In genomic region chr1:163321311-163322305, GRCh38 we compare ENCODE assay signal across 8 cellular contexts. TPM values are rescaled to one million over a fixed set of nuclear protein-coding genes. Genes with fewer than 3 reads are reported as not detected.
DNase-seq lines count a peak whose midpoint lies in the region; ATAC-seq and TF ChIP-seq lines count a peak whose summit lies in the region.

Gene NUF2, plus strand, starts transcription at chr1:163321954. Its CDS starts 4,098 bp downstream, at chr1:163326052.

- H3K9me3 ChIP-seq in DOHH2 (ENCODE audit: control insufficient read depth, insufficient read depth, low read length), result no peaks in the 10 kb centered on the region

- peak within 1 kb of the TSS; percentile 79 for H2AFZ ChIP-seq in GM23338

- H3K4me1 Mint-ChIP-seq in GM23338, result peaks cover 7% of the 10 kb centered on the region; the same call in 2 of the 3 replicates
- H3K4me1 Mint-ChIP-seq in naive B cell, result peaks cover 13 to 23% (median 15%) of the 10 kb centered on the region in 3 donors
- peaks cover 14% of the 10 kb centered on the region for H3K4me1 Mint-ChIP-seq in stimulated activated memory B cell treated with anti-CD40 and anti-IgM and Interleukin-4, amounts not matched to agents 10 μg/mL and 1 μg/mL and 100 μg/mL, for 72 hours

- H3K4me3 Mint-ChIP-seq in GM23338 (peak within 1 kb of the TSS; percentile 93), naive B cell (peak within 1 kb of the TSS; percentile 90 to 99 (median 96))
- H3K4me3 Mint-ChIP-seq in stimulated activated memory B cell treated with anti-CD40 and anti-IgM and Interleukin-4, amounts not matched to agents 10 μg/mL and 1 μg/mL and 100 μg/mL, for 72 hours, result peak within 1 kb of the TSS; percentile 86

- ATAC-seq in GM23338, result peak; percentile 98
- peak; percentile 91 to 94 for ATAC-seq in naive B cell (ENCODE audit: low read depth in 2 of 2)
- peak; percentile 98 for ATAC-seq in stimulated activated memory B cell treated with anti-CD40 and anti-IgM and Interleukin-4, amounts not matched to agents 10 μg/mL and 1 μg/mL and 100 μg/mL, for 72 hours

- H3K27me3 Mint-ChIP-seq in GM23338 (ENCODE audit: insufficient read depth, low read depth, poor library complexity) (no peaks in the 10 kb centered on the region), naive B cell (no peaks in the 10 kb centered on the region)
- H3K27me3 Mint-ChIP-seq in stimulated activated memory B cell treated with anti-CD40 and anti-IgM and Interleukin-4, amounts not matched to agents 10 μg/mL and 1 μg/mL and 100 μg/mL, for 72 hours, result no peaks in the 10 kb centered on the region

- H3K9me3 Mint-ChIP-seq in GM23338, result no peaks in the 10 kb centered on the region
- no peaks in the 10 kb centered on the region for H3K9me3 Mint-ChIP-seq in naive B cell
- no peaks in the 10 kb centered on the region for H3K9me3 Mint-ChIP-seq in stimulated activated memory B cell treated with anti-CD40 and anti-IgM and Interleukin-4, amounts not matched to agents 10 μg/mL and 1 μg/mL and 100 μg/mL, for 72 hours

- H3K27me3 ChIP-seq in DOHH2 (ENCODE audit: control insufficient read depth, low read length) (no peaks in the 10 kb centered on the region), GM23338 (ENCODE audit: insufficient read depth) (no peaks in the 10 kb centered on the region)

- H3K36me3 ChIP-seq in DOHH2 (ENCODE audit: control insufficient read depth, low read length), result peaks cover 75% of the 10 kb centered on the region
- no peaks in the 10 kb centered on the region for H3K36me3 ChIP-seq in GM23338 (ENCODE audit: insufficient read depth)

- H4K20me1 ChIP-seq in DOHH2 (ENCODE audit: control insufficient read depth, insufficient read depth, low read depth, low read length), result no peaks in the 10 kb centered on the region
- H4K20me1 ChIP-seq in GM23338 (replicated peaks; ENCODE audit: insufficient read depth), result no peaks in the 10 kb centered on the region

- H3K4me3 ChIP-seq in DOHH2 (ENCODE audit: low read length) (peak within 1 kb of the TSS; percentile 81), GM23338 (peak within 1 kb of the TSS; percentile 62)

- TF ChIP-seq CTCF in DOHH2 (IDR thresholded peaks at IDR 0.05; ENCODE audit: low read depth, low read length, poor library complexity, severe bottlenecking), result no peak
- TF ChIP-seq CTCF in GM23338 (conservative IDR thresholded peaks at IDR 0.05; ENCODE audit: low read depth in 2 of 2), result no peak; a peak in 1 of 4 replicates

- H3F3A ChIP-seq in DOHH2 (ENCODE audit: control insufficient read depth, insufficient read depth), result peaks cover 5% of the 10 kb centered on the region
- no peaks in the 10 kb centered on the region for H3F3A ChIP-seq in GM23338 (replicated peaks; ENCODE audit: low read depth)

- peak within 1 kb of the TSS; percentile 95 for H3K27ac ChIP-seq in DOHH2 (ENCODE audit: low read depth, low read length)
- peak within 1 kb of the TSS; percentile 95 for H3K27ac ChIP-seq in GM23338 (ENCODE audit: low read depth)

- H3K79me2 ChIP-seq in DOHH2 (ENCODE audit: control insufficient read depth, low read length) (peaks cover 63% of the 10 kb centered on the region), GM23338 (replicated peaks; ENCODE audit: insufficient read depth) (peaks cover 28% of the 10 kb centered on the region)

- H3K4me1 ChIP-seq in DOHH2 (ENCODE audit: control insufficient read depth, low read length), result peaks cover 23% of the 10 kb centered on the region
- no peaks in the 10 kb centered on the region for H3K4me1 ChIP-seq in GM23338 (ENCODE audit: insufficient read depth)

- H3K4me2 ChIP-seq in DOHH2 (ENCODE audit: low read length) (peak within 1 kb of the TSS; percentile 79), GM23338 (peak within 1 kb of the TSS; percentile 82)

- H3K36me3 Mint-ChIP-seq in GM23338 (ENCODE audit: low read depth) (no peaks in the 10 kb centered on the region), naive B cell (no peaks in the 10 kb centered on the region)
- H3K36me3 Mint-ChIP-seq in stimulated activated memory B cell treated with anti-CD40 and anti-IgM and Interleukin-4, amounts not matched to agents 10 μg/mL and 1 μg/mL and 100 μg/mL, for 72 hours, result no peaks in the 10 kb centered on the region

- H3K9me2 ChIP-seq in DOHH2 (replicated peaks; ENCODE audit: control insufficient read depth, low read length), result no peaks in the 10 kb centered on the region
- no peaks in the 10 kb centered on the region for H3K9me2 ChIP-seq in GM23338 (ENCODE audit: insufficient read depth)

- H3K27ac Mint-ChIP-seq in GM23338, result peak within 1 kb of the TSS; percentile 96
- peak within 1 kb of the TSS; percentile 83 to 97 (median 93) for H3K27ac Mint-ChIP-seq in naive B cell
- peak within 1 kb of the TSS; percentile 89 for H3K27ac Mint-ChIP-seq in stimulated activated memory B cell treated with anti-CD40 and anti-IgM and Interleukin-4, amounts not matched to agents 10 μg/mL and 1 μg/mL and 100 μg/mL, for 72 hours

- DNase-seq in GM23338 (ENCODE audit: low spot score) (peak; percentile 99), LHCN-M2 (ENCODE audit: low read depth) (peak; percentile 99), RPMI8226 (peak; percentile 99), fibroblast of gingiva (ENCODE audit: low read depth) (peak; percentile 99), naive B cell (peak; percentile 90)
- DNase-seq in activated T-helper 1 cell treated with anti-CD3 and anti-CD28 coated beads, Interleukin-2, amount 50 U/mL, for 16 hours (ENCODE audit: low read depth in 1 of 2, low spot score in 1 of 2), result peak; percentile 94

TF ChIP-seq in GM23338, 12 proteins besides CTCF, POLR2A, EP300 and RAD21 (continues in another document):
- peak; percentile 88 for TF ChIP-seq CREB1 (CRISPR knock-in tag; IDR thresholded peaks at IDR 0.05; ENCODE audit: low read depth)
- TF ChIP-seq JUNB (IDR thresholded peaks at IDR 0.05; ENCODE audit: unreplicated experiment), result no peak
- TF ChIP-seq POLR2AphosphoS5 (IDR thresholded peaks at IDR 0.05; ENCODE audit: low read depth), result peak; percentile 87
- peak; percentile 90 for TF ChIP-seq ETS1 (IDR thresholded peaks at IDR 0.05)

RNA-seq across cellular contexts. Expression of gene NUF2, which starts in this region (rescaled TPM):
- 21.7 and 37.6 TPM in 2 replicates for total RNA-seq in GM23338 (2014; rRNA removed; shearing (Covaris generic))
- polyA plus RNA-seq in GM23338 (2016; fragmentation: Nextera tagmentation; extraction: Ambion mirVana), result 47.7 and 51.4 TPM in 2 replicates
- total RNA-seq in LHCN-M2 (2014; rRNA removed), result 78.2 and 82.9 TPM in 2 replicates
- 10.8 TPM for polyA plus RNA-seq in LHCN-M2 (2012)
- 1 to 10 TPM in 2 of 6 donors, under 1 TPM in 3, not detected in 1; 0.13 to 1.7 (median 0.88) TPM for polyA plus RNA-seq in naive B cell (ENCODE audit: low read depth in 6 of 6)

Comparison
In these comparisons a context has a peak if more than half of its experiments do, and no peak if none do; other contexts are left out.
1. Peak in every context shown above with its lines: DNase-seq, ATAC-seq, H3K4me3 ChIP-seq and H3K27ac ChIP-seq.
2. RNA of gene NUF2 (polyA plus RNA-seq): 47.7 to 51.4 TPM in GM23338; 0.13 to 1.7 TPM in naive B cell; every median in the first group is over 10 times any median in the second.